Comparison of ENCODE assay signal across 35 cellular contexts in genomic region chr13:79037197-79037596, GRCh38.
"Had no signal": no experiment of that assay in that cellular context is flagged by ENCODE, and none has a peak within 500 bp of the region (broad histone marks: within the 10 kb centered on the region; RNA-seq: fewer than 3 reads in every experiment).

No MANE protein-coding gene starts in this region.

- H3K4me3 Mint-ChIP-seq: activated CD4-positive, alpha-beta memory T cell treated with anti-CD3 and anti-CD28 coated beads, Interleukin-2, amount 10 ng/mL, durations not matched to agents 7 days and 5 days; activated CD4-positive, alpha-beta T cell treated with anti-CD3 and anti-CD28 coated beads for 36 hours; activated CD4-positive, alpha-beta T cell treated with anti-CD3 and anti-CD28 coated beads, Interleukin-2, amount 10 ng/mL, durations not matched to agents 7 days and 5 days; activated CD8-positive, alpha-beta memory T cell treated with anti-CD3 and anti-CD28 coated beads, Interleukin-2, amount 10 ng/mL, durations not matched to agents 7 days and 5 days; activated CD8-positive, alpha-beta T cell treated with anti-CD3 and anti-CD28 coated beads, Interleukin-2, amount 10 ng/mL, durations not matched to agents 7 days and 5 days; activated naive CD4-positive, alpha-beta T cell treated with anti-CD3 and anti-CD28 coated beads for 36 hours; activated naive CD8-positive, alpha-beta T cell treated with anti-CD3 and anti-CD28 coated beads for 36 hours; activated T-cell treated with anti-CD3 and anti-CD28 coated beads, Interleukin-2, amount 50 U/mL, for 24 hours; activated T-cell treated with anti-CD3 and anti-CD28 coated beads, Interleukin-2, amount 50 U/mL, for 72 hours; activated T-helper 1 cell treated with anti-CD3 and anti-CD28 coated beads, Interleukin-12 subunit alpha, Interleukin-12 subunit beta, Interleukin-2, Interleukin-4 antibody, amounts not matched to agents 30 ng/mL and 10 ng/mL and 1 ng/mL, durations not matched to agents 14 hours and 24 hours and 36 hours; activated T-helper 17 cell treated with anti-CD3 and anti-CD28 coated beads, Interleukin-2, amount 50 U/mL, for 72 hours; T-helper 1 cell treated with Interleukin-12 subunit alpha and Interleukin-12 subunit beta and Interleukin-4 antibody, amounts not matched to agents 30 μg/mL and 1 μg/mL, for 36 hours; T-helper 2 cell treated with Interferon-gamma antibody and Interleukin-4, amounts not matched to agents 5 μg/mL and 100 μg/mL, for 36 hours had no signal

- H3K27ac Mint-ChIP-seq: activated CD4-positive, alpha-beta memory T cell treated with anti-CD3 and anti-CD28 coated beads, Interleukin-2, amount 10 ng/mL, durations not matched to agents 7 days and 5 days; activated CD4-positive, alpha-beta T cell treated with anti-CD3 and anti-CD28 coated beads for 36 hours; activated CD4-positive, alpha-beta T cell treated with anti-CD3 and anti-CD28 coated beads, Interleukin-2, amount 10 ng/mL, durations not matched to agents 7 days and 5 days; activated CD8-positive, alpha-beta memory T cell treated with anti-CD3 and anti-CD28 coated beads, Interleukin-2, amount 10 ng/mL, durations not matched to agents 7 days and 5 days; activated CD8-positive, alpha-beta T cell treated with anti-CD3 and anti-CD28 coated beads, Interleukin-2, amount 10 ng/mL, durations not matched to agents 7 days and 5 days; activated naive CD4-positive, alpha-beta T cell treated with anti-CD3 and anti-CD28 coated beads for 36 hours; activated naive CD4-positive, alpha-beta T cell treated with anti-CD3 and anti-CD28 coated beads, Interleukin-2, amount 50 U/mL, for 72 hours; activated naive CD8-positive, alpha-beta T cell treated with anti-CD3 and anti-CD28 coated beads for 36 hours; activated T-cell treated with anti-CD3 and anti-CD28 coated beads, Interleukin-2, amount 50 U/mL, for 24 hours; activated T-cell treated with anti-CD3 and anti-CD28 coated beads, Interleukin-2, amount 50 U/mL, for 72 hours; activated T-helper 1 cell treated with anti-CD3 and anti-CD28 coated beads, Interleukin-12 subunit alpha, Interleukin-12 subunit beta, Interleukin-2, Interleukin-4 antibody, amounts not matched to agents 30 ng/mL and 10 ng/mL and 1 ng/mL, durations not matched to agents 14 hours and 24 hours and 36 hours; activated T-helper 17 cell treated with anti-CD3 and anti-CD28 coated beads, Interleukin-2, amount 50 U/mL, for 72 hours; T-helper 1 cell treated with Interleukin-12 subunit alpha and Interleukin-12 subunit beta and Interleukin-4 antibody, amounts not matched to agents 30 μg/mL and 1 μg/mL, for 36 hours; T-helper 2 cell treated with Interferon-gamma antibody and Interleukin-4, amounts not matched to agents 5 μg/mL and 100 μg/mL, for 36 hours had no signal

- H3K9me3 ChIP-seq: adrenal gland, body of pancreas, breast epithelium had no signal

- H3K27me3 ChIP-seq: adrenal gland, body of pancreas, brain microvascular endothelial cell, breast epithelium had no signal

- DNase-seq: activated CD4-positive, alpha-beta memory T cell treated with anti-CD3 and anti-CD28 coated beads, Interleukin-2, amount 10 ng/mL, durations not matched to agents 7 days and 5 days; activated CD4-positive, alpha-beta T cell treated with anti-CD3 and anti-CD28 coated beads for 1 hour; activated CD4-positive, alpha-beta T cell treated with anti-CD3 and anti-CD28 coated beads for 36 hours; activated CD4-positive, alpha-beta T cell treated with anti-CD3 and anti-CD28 coated beads for 48 hours; activated CD4-positive, alpha-beta T cell treated with anti-CD3 and anti-CD28 coated beads, Interleukin-2, amount 10 ng/mL, durations not matched to agents 7 days and 5 days; activated CD4-positive, alpha-beta T cell treated with anti-CD3 and anti-CD28 coated beads, Interleukin-2, amount 50 U/mL, for 48 hours; activated CD4-positive, CD25-positive, alpha-beta regulatory T cell; activated CD8-positive, alpha-beta memory T cell treated with anti-CD3 and anti-CD28 coated beads for 24 hours; activated CD8-positive, alpha-beta memory T cell treated with anti-CD3 and anti-CD28 coated beads, Interleukin-2, amount 10 ng/mL, durations not matched to agents 7 days and 5 days; activated CD8-positive, alpha-beta memory T cell treated with anti-CD3 and anti-CD28 coated beads, Interleukin-2, amount 50 U/mL, for 48 hours; activated CD8-positive, alpha-beta T cell treated with anti-CD3 and anti-CD28 coated beads, Interleukin-2, amount 10 ng/mL, durations not matched to agents 7 days and 5 days; activated effector memory CD4-positive, alpha-beta T cell treated with anti-CD3 and anti-CD28 coated beads, Interleukin-2, amount 50 U/mL, for 16 hours; activated gamma-delta T cell treated with Interleukin-2 at 50 U/mL for 16 hours; activated naive CD4-positive, alpha-beta T cell; activated naive CD4-positive, alpha-beta T cell treated with anti-CD3 and anti-CD28 coated beads for 36 hours; activated naive CD4-positive, alpha-beta T cell treated with anti-CD3 and anti-CD28 coated beads, Interleukin-2, amount 50 U/mL, for 16 hours; activated naive CD8-positive, alpha-beta T cell treated with anti-CD3 and anti-CD28 coated beads for 36 hours; activated T-cell treated with anti-CD3 and anti-CD28 coated beads, Interleukin-2, amount 50 U/mL, for 24 hours; activated T-cell treated with anti-CD3 and anti-CD28 coated beads, Interleukin-2, amount 50 U/mL, for 72 hours; adrenal gland; amniotic stem cell; aorta; body of pancreas; brain microvascular endothelial cell; central memory CD4-positive, alpha-beta T cell; T-helper 2 cell; T-helper 9 cell had no signal

- H3K4me1 ChIP-seq: adrenal gland, body of pancreas, breast epithelium had no signal

- H3K36me3 Mint-ChIP-seq: activated CD8-positive, alpha-beta memory T cell treated with anti-CD3 and anti-CD28 coated beads, Interleukin-2, amount 10 ng/mL, durations not matched to agents 7 days and 5 days; activated naive CD4-positive, alpha-beta T cell treated with anti-CD3 and anti-CD28 coated beads, Interleukin-2, amount 50 U/mL, for 72 hours; activated naive CD8-positive, alpha-beta T cell treated with anti-CD3 and anti-CD28 coated beads for 36 hours had no signal

- H3K4me1 Mint-ChIP-seq: activated CD4-positive, alpha-beta memory T cell treated with anti-CD3 and anti-CD28 coated beads, Interleukin-2, amount 10 ng/mL, durations not matched to agents 7 days and 5 days; activated CD4-positive, alpha-beta T cell treated with anti-CD3 and anti-CD28 coated beads for 36 hours; activated CD4-positive, alpha-beta T cell treated with anti-CD3 and anti-CD28 coated beads, Interleukin-2, amount 10 ng/mL, durations not matched to agents 7 days and 5 days; activated CD8-positive, alpha-beta memory T cell treated with anti-CD3 and anti-CD28 coated beads, Interleukin-2, amount 10 ng/mL, durations not matched to agents 7 days and 5 days; activated naive CD8-positive, alpha-beta T cell treated with anti-CD3 and anti-CD28 coated beads for 36 hours; activated T-helper 17 cell treated with anti-CD3 and anti-CD28 coated beads, Interleukin-2, amount 50 U/mL, for 72 hours had no signal

- H3K27ac ChIP-seq: adrenal gland, body of pancreas, brain microvascular endothelial cell, breast epithelium, VCaP had no signal

- ATAC-seq: activated CD4-positive, alpha-beta T cell treated with anti-CD3 and anti-CD28 coated beads for 36 hours; activated CD4-positive, CD25-positive, alpha-beta regulatory T cell treated with anti-CD3 and anti-CD28 coated beads, Interleukin-2, amount 50 U/mL, for 24 hours; activated CD8-positive, alpha-beta memory T cell treated with anti-CD3 and anti-CD28 coated beads, Interleukin-2, amount 10 ng/mL, durations not matched to agents 7 days and 5 days; activated CD8-positive, alpha-beta T cell treated with anti-CD3 and anti-CD28 coated beads, Interleukin-2, amount 10 ng/mL, durations not matched to agents 7 days and 5 days; activated naive CD4-positive, alpha-beta T cell treated with anti-CD3 and anti-CD28 coated beads, Interleukin-2, amount 50 U/mL, for 72 hours; activated T-cell treated with anti-CD3 and anti-CD28 coated beads, Interleukin-2, amount 50 U/mL, for 72 hours; activated T-helper 17 cell treated with anti-CD3 and anti-CD28 coated beads, Interleukin-2, amount 50 U/mL, for 72 hours; body of pancreas had no signal

- H3K4me3 ChIP-seq: adrenal gland, body of pancreas, breast epithelium had no signal

- H3K9me3 Mint-ChIP-seq: activated CD4-positive, alpha-beta memory T cell treated with anti-CD3 and anti-CD28 coated beads, Interleukin-2, amount 10 ng/mL, durations not matched to agents 7 days and 5 days; activated CD4-positive, alpha-beta T cell treated with anti-CD3 and anti-CD28 coated beads, Interleukin-2, amount 10 ng/mL, durations not matched to agents 7 days and 5 days; activated naive CD4-positive, alpha-beta T cell treated with anti-CD3 and anti-CD28 coated beads for 36 hours; activated naive CD4-positive, alpha-beta T cell treated with anti-CD3 and anti-CD28 coated beads, Interleukin-2, amount 50 U/mL, for 72 hours; activated naive CD8-positive, alpha-beta T cell treated with anti-CD3 and anti-CD28 coated beads for 36 hours; activated T-cell treated with anti-CD3 and anti-CD28 coated beads, Interleukin-2, amount 50 U/mL, for 24 hours; activated T-cell treated with anti-CD3 and anti-CD28 coated beads, Interleukin-2, amount 50 U/mL, for 72 hours; activated T-helper 1 cell treated with anti-CD3 and anti-CD28 coated beads, Interleukin-12 subunit alpha, Interleukin-12 subunit beta, Interleukin-2, Interleukin-4 antibody, amounts not matched to agents 30 ng/mL and 10 ng/mL and 1 ng/mL, durations not matched to agents 14 hours and 24 hours and 36 hours; activated T-helper 17 cell treated with anti-CD3 and anti-CD28 coated beads, Interleukin-2, amount 50 U/mL, for 72 hours; T-helper 1 cell treated with Interleukin-12 subunit alpha and Interleukin-12 subunit beta and Interleukin-4 antibody, amounts not matched to agents 30 μg/mL and 1 μg/mL, for 36 hours; T-helper 2 cell treated with Interferon-gamma antibody and Interleukin-4, amounts not matched to agents 5 μg/mL and 100 μg/mL, for 36 hours had no signal

- H3K36me3 ChIP-seq: adrenal gland, brain microvascular endothelial cell, breast epithelium had no signal
